18 cellular contexts compared by ENCODE assay signal in genomic region chr15:92170897-92171296, GRCh38.
DNase-seq lines count a peak whose midpoint lies in the region; ATAC-seq, FAIRE-seq and TF ChIP-seq lines count a peak whose summit lies in the region.
"Had no signal": no experiment of that assay in that cellular context is flagged by ENCODE, and none has a peak within 500 bp of the region (broad histone marks: within the 10 kb centered on the region; RNA-seq: fewer than 3 reads in every experiment).

No MANE protein-coding gene starts in this region.

- H3K9me3 ChIP-seq in hepatocyte (ENCODE audit: low read depth) (no peaks in the 10 kb centered on the region), mucosa of descending colon (no peaks in the 10 kb centered on the region), small intestine (ENCODE audit: control insufficient read depth, low read depth) (no peaks in the 10 kb centered on the region), vagina (no peaks in the 10 kb centered on the region)

- H2AFZ ChIP-seq in hepatocyte = no peak overlapping the region

- H3K4me1 ChIP-seq in hepatocyte (ENCODE audit: insufficient read depth) = peaks cover 11% of the 10 kb centered on the region
- peaks cover 8% of the 10 kb centered on the region for H3K4me1 ChIP-seq in mucosa of descending colon (ENCODE audit: low read depth)
- peaks cover 0 to 8% of the 10 kb centered on the region in 2 donors for H3K4me1 ChIP-seq in small intestine (ENCODE audit: control insufficient read depth in 2 of 2, insufficient read depth in 1 of 2, low read depth in 1 of 2, low read length in 1 of 2)
- no peaks in the 10 kb centered on the region for H3K4me1 ChIP-seq in vagina

- ATAC-seq in mucosa of descending colon = peak; percentile 5
- ATAC-seq in stimulated activated naive B cell treated with anti-CD40 and anti-IgM and Interleukin-4, amounts not matched to agents 10 μg/mL and 1 μg/mL and 100 μg/mL, for 72 hours (replicated peaks) = no peak

- H3K27ac Mint-ChIP-seq in stimulated activated naive B cell treated with anti-CD40 and anti-IgM and Interleukin-4, amounts not matched to agents 10 μg/mL and 1 μg/mL and 100 μg/mL, for 72 hours = no peak overlapping the region
- H3K27ac Mint-ChIP-seq: CD4-positive, alpha-beta T cell; H9 had no signal

- no peaks in the 10 kb centered on the region for H3K36me3 ChIP-seq in hepatocyte (replicated peaks; ENCODE audit: insufficient read depth, low read depth)
- H3K36me3 ChIP-seq in mucosa of descending colon (ENCODE audit: low read depth) = no peaks in the 10 kb centered on the region
- H3K36me3 ChIP-seq in small intestine (ENCODE audit: control insufficient read depth in 2 of 2, insufficient read depth in 2 of 2, low read length in 2 of 2) = no peaks in the 10 kb centered on the region
- no peaks in the 10 kb centered on the region for H3K36me3 ChIP-seq in vagina

- peaks cover 0 to 4% of the 10 kb centered on the region in 2 donors for H3K9me3 Mint-ChIP-seq in stimulated activated naive B cell treated with anti-CD40 and anti-IgM and Interleukin-4, amounts not matched to agents 10 μg/mL and 1 μg/mL and 100 μg/mL, for 72 hours
- H3K9me3 Mint-ChIP-seq: CD4-positive, alpha-beta T cell had no signal

- H3K4me2 ChIP-seq in hepatocyte = no peak overlapping the region

- peak; percentile 57 for DNase-seq in HuH-7.5 (ENCODE audit: low spot score)
- DNase-seq in hepatocyte (ENCODE audit: low spot score) = peak; percentile 55
- no peak for DNase-seq in mucosa of descending colon
- DNase-seq in small intestine = peak; percentile 58
- no peak for DNase-seq in vagina (ENCODE audit: extremely low spot score in 2 of 2)
- DNase-seq in NCI-H524 (lab: John Stamatoyannopoulos, UW) = no peak
- DNase-seq in DMS 273 (lab: John Stamatoyannopoulos, UW; ENCODE audit: unreplicated experiment) = no peak
- DNase-seq in stimulated activated naive B cell treated with anti-CD40 and anti-IgM and Interleukin-4, amounts not matched to agents 10 μg/mL and 1 μg/mL and 100 μg/mL, for 72 hours = no peak
- DNase-seq: ACHN; C1 segment of cervical spinal cord; CD4-positive, alpha-beta T cell; DMS153; DMS79 treated with DMSO at 0.1 percent for 48 hours; EL; GOT3; H9 had no signal

- WGBS in hepatocyte (ENCODE audit: low lambda C conversion rate, missing lambda C conversion rate) = 73% methylated on average over 8 of the region's 8 CpGs
- WGBS in small intestine, 3 donors = 41 to 72% (median 51%) methylated on average over 8 of the region's 8 CpGs

- H3K4me1 Mint-ChIP-seq in stimulated activated naive B cell treated with anti-CD40 and anti-IgM and Interleukin-4, amounts not matched to agents 10 μg/mL and 1 μg/mL and 100 μg/mL, for 72 hours = no peaks in the 10 kb centered on the region

- no peak for TF ChIP-seq CTCF in hepatocyte (IDR thresholded peaks at IDR 0.05; ENCODE audit: poor library complexity)
- no peak for TF ChIP-seq CTCF in mucosa of descending colon (IDR thresholded peaks at IDR 0.05)
- no peak for TF ChIP-seq CTCF in vagina (IDR thresholded peaks at IDR 0.05)

- no peak for TF ChIP-seq POLR2A in vagina (IDR thresholded peaks at IDR 0.05)

- H3K9me2 ChIP-seq in hepatocyte (replicated peaks; ENCODE audit: insufficient read depth) = no peaks in the 10 kb centered on the region

- no peaks in the 10 kb centered on the region for H3K36me3 Mint-ChIP-seq in stimulated activated naive B cell treated with anti-CD40 and anti-IgM and Interleukin-4, amounts not matched to agents 10 μg/mL and 1 μg/mL and 100 μg/mL, for 72 hours

- H3K27me3 ChIP-seq in hepatocyte (no peaks in the 10 kb centered on the region), small intestine (ENCODE audit: control insufficient read depth in 2 of 2, insufficient read depth in 2 of 2, low read length in 2 of 2) (no peaks in the 10 kb centered on the region), vagina (no peaks in the 10 kb centered on the region)

- intact Hi-C loops in mucosa of descending colon (cut with DNase I, micrococcal nuclease) = no loop called here
- intact Hi-C loops in vagina (cut with DNase I) = no loop called here

- no peak overlapping the region for H3K4me3 Mint-ChIP-seq in stimulated activated naive B cell treated with anti-CD40 and anti-IgM and Interleukin-4, amounts not matched to agents 10 μg/mL and 1 μg/mL and 100 μg/mL, for 72 hours
- H3K4me3 Mint-ChIP-seq: CD4-positive, alpha-beta T cell; H9 had no signal

- H3K4me3 ChIP-seq in hepatocyte (no peak overlapping the region), mucosa of descending colon (no peak overlapping the region), small intestine (ENCODE audit: low read depth in 1 of 2, low read length in 2 of 2) (no peak overlapping the region), vagina (no peak overlapping the region)

- FAIRE-seq in small intestine (lab: Jason Lieb, UNC) = no peak
- FAIRE-seq: G401.6, GM12892 had no signal

- H3K27ac ChIP-seq in hepatocyte (peak overlapping the region; percentile 32), small intestine (ENCODE audit: low read depth in 1 of 2, low read length in 1 of 2) (no peak overlapping the region), vagina (no peak overlapping the region)

- H3K79me2 ChIP-seq in hepatocyte = no peaks in the 10 kb centered on the region

- peaks cover 0 to 7% of the 10 kb centered on the region in 2 donors for H3K27me3 Mint-ChIP-seq in stimulated activated naive B cell treated with anti-CD40 and anti-IgM and Interleukin-4, amounts not matched to agents 10 μg/mL and 1 μg/mL and 100 μg/mL, for 72 hours
- H3K27me3 Mint-ChIP-seq: CD4-positive, alpha-beta T cell had no signal

- no peaks in the 10 kb centered on the region for H4K20me1 ChIP-seq in hepatocyte (ENCODE audit: insufficient read depth, poor library complexity, severe bottlenecking)

Comparison
In these comparisons a context has a peak if more than half of its experiments do, and no peak if none do; other contexts are left out.
1. DNase-seq: peak in HuH-7.5 (single experiment), hepatocyte (single experiment) and small intestine (single experiment); none in mucosa of descending colon (0 of 3), vagina (0 of 2), NCI-H524 (0 of 2), DMS 273 (single experiment) and stimulated activated naive B cell treated with anti-CD40 and anti-IgM and Interleukin-4, amounts not matched to agents 10 μg/mL and 1 μg/mL and 100 μg/mL, for 72 hours (single experiment).